In genomic region chr12:120230326-120230973, GRCh38 we compare ENCODE assay signal across 9 cellular contexts. TPM values are rescaled to one million over a fixed set of nuclear protein-coding genes. Genes with fewer than 3 reads are reported as not detected.
DNase-seq lines count a peak whose midpoint lies in the region; TF ChIP-seq lines count a peak whose summit lies in the region.
"Had no signal": no experiment of that assay in that cellular context is flagged by ENCODE, and none has a peak within 500 bp of the region (broad histone marks: within the 10 kb centered on the region; RNA-seq: fewer than 3 reads in every experiment).

No MANE protein-coding gene starts in this region.

- DNase-seq in A673 (ENCODE audit: low spot score) (peak; percentile 90), WERI-Rb-1 (peak; percentile 94), fibroblast of villous mesenchyme (ENCODE audit: low read depth) (peak; percentile 98), osteocyte (ENCODE audit: extremely low spot score, unreplicated experiment) (no peak), NCI-H1436 treated with DMSO at 0.1 percent for 48 hours (lab: John Stamatoyannopoulos, UW) (no peak), foreskin melanocyte (no peak)
- no peak for DNase-seq in stimulated activated CD4-positive, alpha-beta T cell treated with anti-CD3 and anti-CD28 coated beads, Interleukin-1b, Interleukin-23, amount 100 ng/mL, for 48 hours

- peaks cover 89% of the 10 kb centered on the region for H3K4me1 Mint-ChIP-seq in osteocyte (ENCODE audit: unreplicated experiment)

- peak overlapping the region; percentile 22 for H3K4me3 Mint-ChIP-seq in osteocyte (ENCODE audit: unreplicated experiment)

- peak overlapping the region; percentile 82 for H3K27ac ChIP-seq in A673 (ENCODE audit: low read depth, low read length, poor library complexity, severe bottlenecking)
- peak overlapping the region; percentile 71 for H3K27ac ChIP-seq in HEK293 (ENCODE audit: extremely low read depth, low read depth, low read length)
- peak overlapping the region; percentile 62 for H3K27ac ChIP-seq in WERI-Rb-1

- POLR2A ChIA-PET in A673 (lab: Charles Lee; ENCODE audit: low non-redundant PET), result interaction anchor here (1.8 to 2.0 kb wide), 2 partner anchors 29 to 62 kb away, joined by 16 to 21 read pairs; partner anchors contain the start of genes RNU4-1, RNU4-2 and RPLP0
- POLR2A ChIA-PET in HEK293 (lab: Yijun Ruan, JAX), result interaction anchor here (0.5 to 10.5 kb wide), 18 partner anchors 10 to 798 kb away, joined by 3 to 194 read pairs (median 5); partner anchors contain the start of genes PXN, RNU4-1, RNU4-2 and RPLP0

- H3K36me3 ChIP-seq in A673 (ENCODE audit: insufficient read depth, low read length, poor library complexity, severe bottlenecking) (no peaks in the 10 kb centered on the region), HEK293 (ENCODE audit: control insufficient read depth in 2 of 2, insufficient read depth in 1 of 2, low read length in 2 of 2) (peaks cover 0 to 8% of the 10 kb centered on the region in 2 experiments; a peak in 1 of 3 replicates), WERI-Rb-1 (no peaks in the 10 kb centered on the region)

- no peaks in the 10 kb centered on the region for H3K9me3 ChIP-seq in A673 (ENCODE audit: low read depth, low read length, poor library complexity, severe bottlenecking)
- no peaks in the 10 kb centered on the region for H3K9me3 ChIP-seq in HEK293 (ENCODE audit: control insufficient read depth, insufficient read depth, low read depth, low read length)
- H3K9me3 ChIP-seq in WERI-Rb-1 (ENCODE audit: severe bottlenecking), result no peaks in the 10 kb centered on the region
- H3K9me3 ChIP-seq: mucosa of descending colon had no signal

- peak overlapping the region; percentile 94 for H3K27ac Mint-ChIP-seq in osteocyte (ENCODE audit: unreplicated experiment)

- H3K27me3 Mint-ChIP-seq in osteocyte (ENCODE audit: unreplicated experiment), result no peaks in the 10 kb centered on the region

- no peaks in the 10 kb centered on the region for H3K36me3 Mint-ChIP-seq in osteocyte (ENCODE audit: unreplicated experiment)

- TF ChIP-seq CTCF in A673 (conservative IDR thresholded peaks at IDR 0.05; ENCODE audit: low read depth, low read length) (no peak), HEK293 (tag by site-specific recombination; IDR thresholded peaks at IDR 0.05) (no peak), WERI-Rb-1 (IDR thresholded peaks at IDR 0.05; ENCODE audit: low read depth, low read length) (no peak), fibroblast of villous mesenchyme (IDR thresholded peaks at IDR 0.05; ENCODE audit: insufficient read depth, low read depth, low read length) (no peak), osteocyte (IDR thresholded peaks at IDR 0.05) (no peak)

- H3K4me1 ChIP-seq in A673 (ENCODE audit: insufficient read depth, low read length, poor library complexity, severe bottlenecking), result peaks cover 84% of the 10 kb centered on the region
- H3K4me1 ChIP-seq in HEK293 (ENCODE audit: control insufficient read depth, insufficient read depth, low read length), result peaks cover 46% of the 10 kb centered on the region

- no peaks in the 10 kb centered on the region for H3K27me3 ChIP-seq in A673 (replicated peaks; ENCODE audit: insufficient read depth, low read depth, low read length, poor library complexity)
- H3K27me3 ChIP-seq in WERI-Rb-1 (ENCODE audit: insufficient read depth, low read depth, severe bottlenecking), result no peaks in the 10 kb centered on the region

- BruUV-seq in A673 (replicated peaks; lab: Mats Ljungman, UMichigan), result no TSS peak

- CTCF ChIA-PET in A673 (lab: Charles Lee) (interaction anchor here (0.6 to 8.7 kb wide), 7 partner anchors 26 to 1153 kb away, joined by 3 to 141 read pairs (median 5); partner anchors contain the start of gene PXN), HEK293 (lab: Yijun Ruan, JAX) (interaction anchor here (0.6 to 14.3 kb wide), 11 partner anchors 11 to 158 kb away, joined by 4 to 581 read pairs (median 10); partner anchors contain the start of genes PXN, RNU4-1, RNU4-2 and RPLP0)

- no peaks in the 10 kb centered on the region for H3K9me3 Mint-ChIP-seq in osteocyte (ENCODE audit: unreplicated experiment)

- intact Hi-C loops in A673 (cut with micrococcal nuclease; ENCODE audit: unreplicated experiment), result no loop called here

- H3K4me3 ChIP-seq in A673 (ENCODE audit: low read depth, low read length, poor library complexity, severe bottlenecking) (no peak overlapping the region), HEK293 (ENCODE audit: low read depth, low read length) (peak overlapping the region; percentile 6; the same call in 1 of the 2 replicates), WERI-Rb-1 (ENCODE audit: low read depth, low read length) (peak overlapping the region; percentile 13; the same call in 1 of the 2 replicates), fibroblast of villous mesenchyme (ENCODE audit: low read depth, low read length) (peak overlapping the region; percentile 28)
- H3K4me3 ChIP-seq: mucosa of descending colon had no signal

TF ChIP-seq in HEK293, 187 proteins besides CTCF, POLR2A, EP300 and RAD21 (continues in another document):
- TF ChIP-seq ZNF16 (tag by site-specific recombination; IDR thresholded peaks at IDR 0.05; ENCODE audit: low read depth) (no peak), ZNF600 (tag by site-specific recombination; IDR thresholded peaks at IDR 0.05) (no peak), ZNF529 (tag by site-specific recombination; IDR thresholded peaks at IDR 0.05; ENCODE audit: insufficient replicate concordance) (no peak), ZNF426 (tag by site-specific recombination; IDR thresholded peaks at IDR 0.05) (no peak), SP3 (tag by site-specific recombination; IDR thresholded peaks at IDR 0.05) (no peak), SP7 (tag by site-specific recombination; IDR thresholded peaks at IDR 0.05) (peak; percentile 78), ZBTB48 (tag by site-specific recombination; IDR thresholded peaks at IDR 0.05) (peak; percentile 46; the same call in 1 of the 2 replicates), ZNF202 (tag by site-specific recombination; IDR thresholded peaks at IDR 0.05; ENCODE audit: borderline replicate concordance) (no peak), KLF10 (tag by site-specific recombination; IDR thresholded peaks at IDR 0.05) (peak; percentile 80; the same call in 1 of the 2 replicates)
- TF ChIP-seq, protein P1, sequence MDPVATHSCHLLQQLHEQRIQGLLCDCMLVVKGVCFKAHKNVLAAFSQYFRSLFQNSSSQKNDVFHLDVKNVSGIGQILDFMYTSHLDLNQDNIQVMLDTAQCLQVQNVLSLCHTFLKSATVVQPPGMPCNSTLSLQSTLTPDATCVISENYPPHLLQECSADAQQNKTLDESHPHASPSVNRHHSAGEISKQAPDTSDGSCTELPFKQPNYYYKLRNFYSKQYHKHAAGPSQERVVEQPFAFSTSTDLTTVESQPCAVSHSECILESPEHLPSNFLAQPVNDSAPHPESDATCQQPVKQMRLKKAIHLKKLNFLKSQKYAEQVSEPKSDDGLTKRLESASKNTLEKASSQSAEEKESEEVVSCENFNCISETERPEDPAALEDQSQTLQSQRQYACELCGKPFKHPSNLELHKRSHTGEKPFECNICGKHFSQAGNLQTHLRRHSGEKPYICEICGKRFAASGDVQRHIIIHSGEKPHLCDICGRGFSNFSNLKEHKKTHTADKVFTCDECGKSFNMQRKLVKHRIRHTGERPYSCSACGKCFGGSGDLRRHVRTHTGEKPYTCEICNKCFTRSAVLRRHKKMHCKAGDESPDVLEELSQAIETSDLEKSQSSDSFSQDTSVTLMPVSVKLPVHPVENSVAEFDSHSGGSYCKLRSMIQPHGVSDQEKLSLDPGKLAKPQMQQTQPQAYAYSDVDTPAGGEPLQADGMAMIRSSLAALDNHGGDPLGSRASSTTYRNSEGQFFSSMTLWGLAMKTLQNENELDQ (tag by site-specific recombination; IDR thresholded peaks at IDR 0.05; ENCODE audit: low read depth), result no peak
- TF ChIP-seq, protein P2, sequence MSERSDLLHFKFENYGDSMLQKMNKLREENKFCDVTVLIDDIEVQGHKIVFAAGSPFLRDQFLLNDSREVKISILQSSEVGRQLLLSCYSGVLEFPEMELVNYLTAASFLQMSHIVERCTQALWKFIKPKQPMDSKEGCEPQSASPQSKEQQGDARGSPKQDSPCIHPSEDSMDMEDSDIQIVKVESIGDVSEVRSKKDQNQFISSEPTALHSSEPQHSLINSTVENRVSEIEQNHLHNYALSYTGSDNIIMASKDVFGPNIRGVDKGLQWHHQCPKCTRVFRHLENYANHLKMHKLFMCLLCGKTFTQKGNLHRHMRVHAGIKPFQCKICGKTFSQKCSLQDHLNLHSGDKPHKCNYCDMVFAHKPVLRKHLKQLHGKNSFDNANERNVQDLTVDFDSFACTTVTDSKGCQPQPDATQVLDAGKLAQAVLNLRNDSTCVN (tag by site-specific recombination; optimal IDR thresholded peaks at IDR 0.05), result no peak
- TF ChIP-seq, protein P3, sequence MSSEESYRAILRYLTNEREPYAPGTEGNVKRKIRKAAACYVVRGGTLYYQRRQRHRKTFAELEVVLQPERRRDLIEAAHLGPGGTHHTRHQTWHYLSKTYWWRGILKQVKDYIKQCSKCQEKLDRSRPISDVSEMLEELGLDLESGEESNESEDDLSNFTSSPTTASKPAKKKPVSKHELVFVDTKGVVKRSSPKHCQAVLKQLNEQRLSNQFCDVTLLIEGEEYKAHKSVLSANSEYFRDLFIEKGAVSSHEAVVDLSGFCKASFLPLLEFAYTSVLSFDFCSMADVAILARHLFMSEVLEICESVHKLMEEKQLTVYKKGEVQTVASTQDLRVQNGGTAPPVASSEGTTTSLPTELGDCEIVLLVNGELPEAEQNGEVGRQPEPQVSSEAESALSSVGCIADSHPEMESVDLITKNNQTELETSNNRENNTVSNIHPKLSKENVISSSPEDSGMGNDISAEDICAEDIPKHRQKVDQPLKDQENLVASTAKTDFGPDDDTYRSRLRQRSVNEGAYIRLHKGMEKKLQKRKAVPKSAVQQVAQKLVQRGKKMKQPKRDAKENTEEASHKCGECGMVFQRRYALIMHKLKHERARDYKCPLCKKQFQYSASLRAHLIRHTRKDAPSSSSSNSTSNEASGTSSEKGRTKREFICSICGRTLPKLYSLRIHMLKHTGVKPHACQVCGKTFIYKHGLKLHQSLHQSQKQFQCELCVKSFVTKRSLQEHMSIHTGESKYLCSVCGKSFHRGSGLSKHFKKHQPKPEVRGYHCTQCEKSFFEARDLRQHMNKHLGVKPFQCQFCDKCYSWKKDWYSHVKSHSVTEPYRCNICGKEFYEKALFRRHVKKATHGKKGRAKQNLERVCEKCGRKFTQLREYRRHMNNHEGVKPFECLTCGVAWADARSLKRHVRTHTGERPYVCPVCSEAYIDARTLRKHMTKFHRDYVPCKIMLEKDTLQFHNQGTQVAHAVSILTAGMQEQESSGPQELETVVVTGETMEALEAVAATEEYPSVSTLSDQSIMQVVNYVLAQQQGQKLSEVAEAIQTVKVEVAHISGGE (tag by site-specific recombination; conservative IDR thresholded peaks at IDR 0.05; ENCODE audit: low read depth), result no peak

RNA-seq across cellular contexts. Expression of gene RPLP0, which starts 29.5 kb away (rescaled TPM):
- total RNA-seq in A673 (2021) (1,951 and 2,047 TPM in 2 replicates), fibroblast of villous mesenchyme (1,973 and 2,129 TPM in 2 replicates), osteocyte (2,037 TPM in 2 replicates)

RNA-seq across cellular contexts. Expression of gene PXN, which starts 35.1 kb away (rescaled TPM):
- total RNA-seq in A673 (2021) (110 and 127 TPM in 2 replicates), fibroblast of villous mesenchyme (63.0 and 67.3 TPM in 2 replicates), osteocyte (76.7 and 79.9 TPM in 2 replicates)

RNA-seq across cellular contexts. Expression of gene GCN1, which starts 35.9 kb away (rescaled TPM):
- total RNA-seq in A673 (2021) (129 and 131 TPM in 2 replicates), fibroblast of villous mesenchyme (147 and 210 TPM in 2 replicates), osteocyte (106 and 115 TPM in 2 replicates)

Comparison
In these comparisons a context has a peak if more than half of its experiments do, and no peak if none do; other contexts are left out.
1. DNase-seq: peak in A673 (single experiment), WERI-Rb-1 (single experiment) and fibroblast of villous mesenchyme (single experiment); none in osteocyte (single experiment), stimulated activated CD4-positive, alpha-beta T cell treated with anti-CD3 and anti-CD28 coated beads, Interleukin-1b, Interleukin-23, amount 100 ng/mL, for 48 hours (single experiment), NCI-H1436 treated with DMSO at 0.1 percent for 48 hours (single experiment) and foreskin melanocyte (single experiment).
2. Peak in every context shown above with its lines, with median percentiles within 50 percentile points of each other: H3K27ac ChIP-seq.